Comparison of ENCODE assay signal across 10 cellular contexts in genomic region chr2:898319-898718, GRCh38. TPM values are rescaled to one million over a fixed set of nuclear protein-coding genes. Genes with fewer than 3 reads are reported as not detected.
DNase-seq lines count a peak whose midpoint lies in the region; ATAC-seq and TF ChIP-seq lines count a peak whose summit lies in the region.
"Had no signal": no experiment of that assay in that cellular context is flagged by ENCODE, and none has a peak within 500 bp of the region (broad histone marks: within the 10 kb centered on the region; RNA-seq: fewer than 3 reads in every experiment).

No MANE protein-coding gene starts in this region.

- H3K27me3 Mint-ChIP-seq in nephron (ENCODE audit: low read depth) (no peaks in the 10 kb centered on the region), MCF 10A (ENCODE audit: insufficient read depth, unreplicated experiment) (no peaks in the 10 kb centered on the region)

- intact Hi-C loops in MCF 10A (cut with micrococcal nuclease) = loop anchor here (10.0 kb wide), 1 partner anchor 184 kb away; no protein-coding TSS in a partner anchor

- no peak overlapping the region for H3K4me3 Mint-ChIP-seq in nephron
- H3K4me3 Mint-ChIP-seq in MCF 10A (ENCODE audit: unreplicated experiment) = no peak overlapping the region

- TF ChIP-seq CTCF in HFF-Myc (IDR thresholded peaks at IDR 0.05; ENCODE audit: low read depth, low read length, missing control alignments) (peak; percentile 20), WI38 (IDR thresholded peaks at IDR 0.05; ENCODE audit: low read depth, low read length) (peak; percentile 14; the same call in 1 of the 2 replicates), nephron (IDR thresholded peaks at IDR 0.05; ENCODE audit: unreplicated experiment in 3 of 3) (peak in 2 of 3 experiments; percentile 35 to 40), MCF 10A (IDR thresholded peaks at IDR 0.05; ENCODE audit: unreplicated experiment) (no peak)

- ATAC-seq in GM18502 (IDR thresholded peaks at IDR 0.05; ENCODE audit: poor library complexity, unreplicated experiment) (peak; percentile 92), GM19328 (IDR thresholded peaks at IDR 0.05; ENCODE audit: unreplicated experiment) (no peak)

- H3K27ac Mint-ChIP-seq in nephron (no peak overlapping the region), MCF 10A (ENCODE audit: low read depth, unreplicated experiment) (no peak overlapping the region)

- no peaks in the 10 kb centered on the region for H3K4me1 Mint-ChIP-seq in nephron
- H3K4me1 Mint-ChIP-seq in MCF 10A (ENCODE audit: insufficient read depth, unreplicated experiment) = peaks cover under 1% of the 10 kb centered on the region

- no TSS peak for BruUV-seq in MCF 10A (replicated peaks; lab: Mats Ljungman, UMichigan)

- POLR2A ChIA-PET in MCF 10A (lab: Yijun Ruan, JAX) = no interaction called here

- CTCF ChIA-PET in MCF 10A (lab: Yijun Ruan, JAX) = no interaction called here

- peaks cover 39% of the 10 kb centered on the region for H3K9me3 Mint-ChIP-seq in nephron
- peaks cover 6% of the 10 kb centered on the region for H3K9me3 Mint-ChIP-seq in MCF 10A (ENCODE audit: unreplicated experiment)

- H3K36me3 Mint-ChIP-seq in nephron (ENCODE audit: low read depth) (peaks cover 4% of the 10 kb centered on the region), MCF 10A (ENCODE audit: insufficient read depth, unreplicated experiment) (peaks cover 4% of the 10 kb centered on the region)

- H3K4me3 ChIP-seq in HFF-Myc (replicated peaks; ENCODE audit: low read depth, low read length) = no peak overlapping the region
- H3K4me3 ChIP-seq in WI38 (ENCODE audit: low read depth, low read length) = no peak overlapping the region
- H3K4me3 ChIP-seq: esophagus squamous epithelium had no signal

- no peak for DNase-seq in HFF-Myc (ENCODE audit: extremely low read depth, low read depth)
- no peak for DNase-seq in MCF 10A (ENCODE audit: unreplicated experiment)
- no peak for DNase-seq in middle frontal gyrus (ENCODE audit: extremely low spot score, low spot score)
- DNase-seq: activated CD4-positive, CD25-positive, alpha-beta regulatory T cell; esophagus squamous epithelium; IMR-90 had no signal

RNA-seq across cellular contexts. Expression of gene SNTG2, which starts 52.3 kb away (rescaled TPM):
- not detected in 2 replicates for total RNA-seq in MCF 10A (2022)
